Comparison of ENCODE assay signal across 8 cellular contexts in genomic region chr3:195657475-195658372, GRCh38.
DNase-seq lines count a peak whose midpoint lies in the region; TF ChIP-seq lines count a peak whose summit lies in the region.
"Not testable (repeated sequence)": the region's sequence is repeated elsewhere in the genome, so short reads cannot be mapped to it uniquely, and the experiment has no call there.

No MANE protein-coding gene starts in this region.

- H2AFZ ChIP-seq in hepatocyte, result peak overlapping the region; percentile 95

- not testable (repeated sequence) for H3K36me3 ChIP-seq in HUES6 (ENCODE audit: control insufficient read depth, insufficient read depth, low read length); breast epithelium; hepatocyte (replicated peaks; ENCODE audit: insufficient read depth, low read depth); ovary

- H4K20me1 ChIP-seq in hepatocyte (ENCODE audit: insufficient read depth, poor library complexity, severe bottlenecking), result not testable (repeated sequence)

- H3K27me3 ChIP-seq in HUES6 (ENCODE audit: control insufficient read depth, insufficient read depth, low read length); breast epithelium; hepatocyte; ovary: not testable (repeated sequence)

- TF ChIP-seq CTCF in breast epithelium (IDR thresholded peaks at IDR 0.05); hepatocyte (IDR thresholded peaks at IDR 0.05; ENCODE audit: poor library complexity); ovary (IDR thresholded peaks at IDR 0.05): not testable (repeated sequence)

- H3K4me1 ChIP-seq in HUES6 (ENCODE audit: control insufficient read depth, insufficient read depth, low read length); breast epithelium; hepatocyte (ENCODE audit: insufficient read depth); ovary (ENCODE audit: insufficient read depth): not testable (repeated sequence)

- not testable (repeated sequence) for H3K9me3 ChIP-seq in HUES6 (ENCODE audit: control insufficient read depth, insufficient read depth, low read depth, low read length); breast epithelium; hepatocyte (ENCODE audit: low read depth); ovary

- not testable (repeated sequence) for H3K79me2 ChIP-seq in hepatocyte

- WGBS in hepatocyte (ENCODE audit: low lambda C conversion rate, missing lambda C conversion rate), result 11% methylated on average over 51 of the region's 99 CpGs
- WGBS in ovary, 3 donors, result 1 to 11% (median 2%) methylated on average over 23 to 94 of the region's 99 CpGs

- H3K4me3 ChIP-seq in HUES6 (ENCODE audit: low read depth, low read length), result peak overlapping the region; percentile 52
- peak overlapping the region; percentile 57 to 97 (median 58) for H3K4me3 ChIP-seq in breast epithelium
- H3K4me3 ChIP-seq in hepatocyte, result peak overlapping the region; percentile 58
- peak overlapping the region; percentile 47 for H3K4me3 ChIP-seq in ovary

- TF ChIP-seq POLR2A in breast epithelium (IDR thresholded peaks at IDR 0.05), result not testable (repeated sequence)
- peak; percentile 67 for TF ChIP-seq POLR2A in ovary (IDR thresholded peaks at IDR 0.05)

- intact Hi-C loops in breast epithelium (cut with DNase I; ENCODE audit: low total_unique reads); ovary (cut with DNase I): not testable (repeated sequence)

- not testable (repeated sequence) for TF ChIP-seq EP300 in ovary (IDR thresholded peaks at IDR 0.05)

- H3K9me2 ChIP-seq in hepatocyte (replicated peaks; ENCODE audit: insufficient read depth), result not testable (repeated sequence)

- peak overlapping the region; percentile 72 for H3K4me2 ChIP-seq in hepatocyte

- peak overlapping the region; percentile 33 for H3K9ac ChIP-seq in HUES6 (ENCODE audit: low read length)

- H3K27ac ChIP-seq in HUES6 (ENCODE audit: low read depth, low read length), result not testable (repeated sequence)
- H3K27ac ChIP-seq in breast epithelium (peak overlapping the region; percentile 75 to 96), hepatocyte (peak overlapping the region; percentile 82), ovary (peak overlapping the region; percentile 68 to 72)

- peak; percentile 7 for DNase-seq in GM04503 (ENCODE audit: low read depth)
- peak; percentile 77 for DNase-seq in H4 (ENCODE audit: low spot score)
- peak; percentile 94 for DNase-seq in activated CD4-positive, alpha-beta T cell treated with anti-CD3 and anti-CD28 coated beads for 48 hours
- peak; percentile 59 to 79 for DNase-seq in breast epithelium (ENCODE audit: low spot score in 2 of 2)
- DNase-seq in hepatocyte (ENCODE audit: low spot score), result peak; percentile 90
- peak; percentile 55 to 96 (median 93) for DNase-seq in ovary
- DNase-seq in stimulated activated CD8-positive, alpha-beta memory T cell treated with anti-CD3 and anti-CD28 coated beads, Interleukin-7, amount 100 ng/mL, for 4 hours (ENCODE audit: low read depth in 2 of 2), result peak; percentile 70 to 77

Comparison
In these comparisons a context has a peak if more than half of its experiments do, and no peak if none do; other contexts are left out.
1. DNase-seq: peak in every context shown above with its lines; median percentile 94 in activated CD4-positive, alpha-beta T cell treated with anti-CD3 and anti-CD28 coated beads for 48 hours; 93 in ovary; 90 in hepatocyte; 77 in H4; 74 in stimulated activated CD8-positive, alpha-beta memory T cell treated with anti-CD3 and anti-CD28 coated beads, Interleukin-7, amount 100 ng/mL, for 4 hours; 69 in breast epithelium; 7 in GM04503.